Comparison of ENCODE assay signal across 21 cellular contexts in the genomic region with DNA sequence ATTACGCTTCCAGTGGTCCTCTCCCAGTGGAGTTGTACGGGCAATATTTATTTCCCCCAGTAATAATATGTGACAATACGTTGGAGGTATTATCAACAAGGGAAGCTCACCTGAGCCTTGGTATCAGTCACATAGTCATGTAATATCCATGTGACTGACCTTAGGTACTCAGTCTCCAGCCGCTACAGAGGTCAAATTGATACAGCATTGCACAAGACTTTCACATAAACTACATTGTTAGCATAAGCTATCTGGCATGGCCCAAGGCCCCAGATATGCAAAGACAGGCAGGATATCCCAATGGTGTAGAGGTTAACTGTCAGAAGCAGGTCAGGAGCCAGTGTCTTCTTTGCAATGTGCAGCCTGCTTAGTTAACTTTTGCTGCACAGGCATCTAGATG. TPM values are rescaled to one million over a fixed set of nuclear protein-coding genes. Genes with fewer than 3 reads are reported as not detected.
DNase-seq lines count a peak whose midpoint lies in the region; ATAC-seq, FAIRE-seq and TF ChIP-seq lines count a peak whose summit lies in the region.
"Had no signal": no experiment of that assay in that cellular context is flagged by ENCODE, and none has a peak within 500 bp of the region (broad histone marks: within the 10 kb centered on the region; RNA-seq: fewer than 3 reads in every experiment).

No MANE protein-coding gene starts in this region.

- H4K20me1 ChIP-seq in HepG2 (ENCODE audit: insufficient read depth, low read length): no peaks in the 10 kb centered on the region

- TF ChIP-seq CTCF in HepG2 (CRISPR knock-in tag; IDR thresholded peaks at IDR 0.05) (no peak), GM20000 (IDR thresholded peaks at IDR 0.05; ENCODE audit: extremely low read depth, missing control alignments) (no peak)

- no TSS peak for BruUV-seq in HepG2 (replicated peaks; lab: Mats Ljungman, UMichigan)

- in situ Hi-C loops in HepG2 (cut with HindIII; ENCODE audit: extremely low pct_ligation_motif_present, low pct_unique_long_range_greater_than_20kb): no loop called here

- FAIRE-seq in HepG2 (lab: Jason Lieb, UNC) (peak; percentile 34), small intestine (lab: Jason Lieb, UNC) (no peak)
- FAIRE-seq: G401.6, GM12878, GM19239, H54 had no signal

- CTCF ChIA-PET in HepG2 (lab: Yijun Ruan, JAX; ENCODE audit: low intra/inter-chr PET ratio, low total read pairs): no interaction called here

- DNase-seq in HuH-7.5 (ENCODE audit: low spot score): peak; percentile 29
- peak; percentile 71 for DNase-seq in HepG2 (ENCODE audit: low spot score)
- peak; percentile 42 for DNase-seq in small intestine
- DNase-seq in GM20000 (ENCODE audit: low spot score): no peak
- no peak for DNase-seq in anterior cingulate cortex (lab: John Stamatoyannopoulos, UW)
- DNase-seq: C1 segment of cervical spinal cord; CD4-positive, alpha-beta memory T cell; COR-L47; DMS153; DND-41; GOT3; HFFc6 had no signal

- H3K4me1 ChIP-seq in HepG2 (ENCODE audit: insufficient read depth, low read length) (peaks cover 13% of the 10 kb centered on the region), small intestine (ENCODE audit: control insufficient read depth in 2 of 2, insufficient read depth in 1 of 2, low read depth in 1 of 2, low read length in 1 of 2) (no peaks in the 10 kb centered on the region)
- H3K4me1 ChIP-seq: HAP-1 had no signal

- POLR2A ChIA-PET in HepG2 (lab: Yijun Ruan, JAX): no interaction called here

- no peak overlapping the region for H3K4me3 ChIP-seq in HepG2 (replicated peaks in 1 of 3; ENCODE audit: insufficient read depth in 1 of 3, low read depth in 2 of 3, low read length in 3 of 3)
- H3K4me3 ChIP-seq in small intestine (ENCODE audit: low read depth in 1 of 2, low read length in 2 of 2): no peak overlapping the region
- H3K4me3 ChIP-seq: GM12878, HAP-1 had no signal

- 0% methylated on average over 4 of the region's 4 CpGs for WGBS in HepG2 (ENCODE audit: low lambda C conversion rate)
- WGBS in small intestine, 3 donors: 34 to 45% (median 41%) methylated on average over 4 of the region's 4 CpGs

- intact Hi-C loops in HepG2 (cut with micrococcal nuclease; ENCODE audit: unreplicated experiment): no loop called here

- H3K27me3 ChIP-seq in HepG2 (ENCODE audit: control insufficient read depth in 1 of 2, insufficient read depth in 2 of 2, low read length in 2 of 2) (peaks cover 0 to 4% of the 10 kb centered on the region in 2 experiments; a peak in 1 of 5 replicates), small intestine (ENCODE audit: control insufficient read depth in 2 of 2, insufficient read depth in 2 of 2, low read length in 2 of 2) (no peaks in the 10 kb centered on the region)

- no peak overlapping the region for H2AFZ ChIP-seq in HepG2 (ENCODE audit: low read length)

- H3K9ac ChIP-seq in HepG2 (ENCODE audit: insufficient read depth, low read depth, low read length): no peak overlapping the region

- no peaks in the 10 kb centered on the region for H3K79me2 ChIP-seq in HepG2 (ENCODE audit: insufficient read depth, low read length)

- peak; percentile 97 for ATAC-seq in HepG2
- ATAC-seq in HG02973 (IDR thresholded peaks at IDR 0.05; ENCODE audit: unreplicated experiment): no peak
- ATAC-seq: GM12878 had no signal

- no peaks in the 10 kb centered on the region for H3K9me3 ChIP-seq in HepG2 (ENCODE audit: low read length)
- no peaks in the 10 kb centered on the region for H3K9me3 ChIP-seq in small intestine (ENCODE audit: control insufficient read depth, low read depth)
- H3K9me3 ChIP-seq: HAP-1 had no signal

- H3K4me2 ChIP-seq in HepG2 (ENCODE audit: low read depth, low read length): no peak overlapping the region

- H3K36me3 ChIP-seq in HepG2 (replicated peaks in 1 of 2; ENCODE audit: control insufficient read depth in 1 of 2, insufficient read depth in 2 of 2, low read length in 2 of 2): no peaks in the 10 kb centered on the region
- no peaks in the 10 kb centered on the region for H3K36me3 ChIP-seq in small intestine (ENCODE audit: control insufficient read depth in 2 of 2, insufficient read depth in 2 of 2, low read length in 2 of 2)
- H3K36me3 ChIP-seq: HAP-1 had no signal

- TF ChIP-seq EP300 in HepG2 (IDR thresholded peaks at IDR 0.05; ENCODE audit: low read depth in 2 of 2, low read length in 2 of 2) (peak in 1 of 2 experiments; percentile 55; a peak in 2 of 4 replicates), HepG2 (CRISPR knock-in tag; IDR thresholded peaks at IDR 0.05; ENCODE audit: borderline replicate concordance) (no peak)

- TF ChIP-seq RAD21 in HepG2 (CRISPR knock-in tag; IDR thresholded peaks at IDR 0.05): no peak

- no peak for TF ChIP-seq POLR2A in HepG2 (IDR thresholded peaks at IDR 0.05; ENCODE audit: insufficient read depth in 1 of 2, low read depth in 2 of 2, low read length in 2 of 2)

- H3K27ac ChIP-seq in HepG2 (ENCODE audit: extremely low read length, insufficient read depth, low read length) (no peak overlapping the region), small intestine (ENCODE audit: low read depth in 1 of 2, low read length in 1 of 2) (no peak overlapping the region)

TF ChIP-seq in HepG2, 621 proteins besides CTCF, POLR2A, EP300 and RAD21 (continues in another document):
- TF ChIP-seq SKI (IDR thresholded peaks at IDR 0.05; ENCODE audit: partially characterized antibody): peak; percentile 64
- TF ChIP-seq MXI1 (IDR thresholded peaks at IDR 0.05; ENCODE audit: borderline replicate concordance, low read depth, low read length): no peak
- no peak for TF ChIP-seq PHF8 (CRISPR knock-in tag; IDR thresholded peaks at IDR 0.05)
- TF ChIP-seq KLF12 (CRISPR knock-in tag; IDR thresholded peaks at IDR 0.05; ENCODE audit: borderline replicate concordance): no peak
- TF ChIP-seq NR2F2 (IDR thresholded peaks at IDR 0.05; ENCODE audit: borderline replicate concordance, low read depth): peak; percentile 86

RNA-seq across cellular contexts. Expression of a gene that starts 15.3 kb away (rescaled TPM):
- not detected in 2 replicates for total RNA-seq in HepG2 (2016; rRNA removed; fragmentation: Illumina TruSeq; extraction: Trizol)
- not detected in 2 replicates for total RNA-seq in HepG2 (2016; cell fraction: cytosol; rRNA removed; fragmentation: Illumina TruSeq; extraction: Trizol; ENCODE audit: low read depth)
- not detected in 2 replicates for total RNA-seq in HepG2 (2016; cell fraction: insoluble cytoplasmic fraction; rRNA removed; fragmentation: Illumina TruSeq; extraction: Trizol)
- not detected in 2 replicates for total RNA-seq in HepG2 (2016; cell fraction: membrane; rRNA removed; fragmentation: Illumina TruSeq; extraction: Trizol)
- not detected in 2 replicates for total RNA-seq in HepG2 (2016; cell fraction: nucleus; rRNA removed; fragmentation: Illumina TruSeq; extraction: Trizol)
- polyA plus RNA-seq in HepG2 (2011; rRNA removed) (not detected in 2 replicates), small intestine (under 1 TPM in 1 of 3 donors, not detected in 2; 0.43 TPM)
- not detected in 2 replicates for polyA plus RNA-seq in HepG2 (2011; cell fraction: cytosol; rRNA removed)
- not detected in 2 replicates for polyA plus RNA-seq in HepG2 (2011; cell fraction: nucleus; rRNA removed)
- polyA plus RNA-seq in HepG2 (2012): not detected in 2 replicates
- polyA plus RNA-seq in HepG2 (2016; cell fraction: cytosol; fragmentation: Illumina TruSeq; extraction: Trizol; ENCODE audit: low read depth): not detected in 2 replicates
- polyA plus RNA-seq in HepG2 (2016; cell fraction: insoluble cytoplasmic fraction; fragmentation: Illumina TruSeq; extraction: Trizol; ENCODE audit: low read depth): not detected in 2 replicates
- polyA plus RNA-seq in HepG2 (2016; cell fraction: membrane; fragmentation: Illumina TruSeq; extraction: Trizol; ENCODE audit: low read depth): not detected in 2 replicates
- polyA plus RNA-seq in HepG2 (2016; cell fraction: nucleus; fragmentation: Illumina TruSeq; extraction: Trizol; ENCODE audit: insufficient read depth, low read depth): not detected in 2 replicates
- 0.16 TPM in 1 of 2 replicates, not detected in the other for polyA minus RNA-seq in HepG2 (2011; rRNA and poly(A)+ RNA removed; ENCODE audit: low replicate concordance)
- not detected in 2 replicates for polyA minus RNA-seq in HepG2 (2011; cell fraction: cytosol; rRNA and poly(A)+ RNA removed)
- polyA minus RNA-seq in HepG2 (2011; cell fraction: nucleus; rRNA and poly(A)+ RNA removed): not detected in 2 replicates
- total RNA-seq: A172, A673, HFFc6 had no signal
- polyA plus RNA-seq: BJ; CD4-positive, alpha-beta memory T cell had no signal

RNA-seq across cellular contexts. Expression of a gene that starts 58.3 kb away (rescaled TPM):
- total RNA-seq in HepG2 (2016; rRNA removed; fragmentation: Illumina TruSeq; extraction: Trizol): 0.13 TPM in 1 of 2 replicates, not detected in the other
- total RNA-seq in HepG2 (2016; cell fraction: cytosol; rRNA removed; fragmentation: Illumina TruSeq; extraction: Trizol; ENCODE audit: low read depth): not detected in 2 replicates
- 0.17 TPM in 1 of 2 replicates, not detected in the other for total RNA-seq in HepG2 (2016; cell fraction: insoluble cytoplasmic fraction; rRNA removed; fragmentation: Illumina TruSeq; extraction: Trizol)
- total RNA-seq in HepG2 (2016; cell fraction: membrane; rRNA removed; fragmentation: Illumina TruSeq; extraction: Trizol): not detected in 2 replicates
- not detected in 2 replicates for total RNA-seq in HepG2 (2016; cell fraction: nucleus; rRNA removed; fragmentation: Illumina TruSeq; extraction: Trizol)
- 0.09 and 0.17 TPM in 2 replicates for polyA plus RNA-seq in HepG2 (2011; rRNA removed)
- polyA plus RNA-seq in HepG2 (2011; cell fraction: cytosol; rRNA removed): 0.13 TPM in 2 replicates
- 0.12 and 0.35 TPM in 2 replicates for polyA plus RNA-seq in HepG2 (2011; cell fraction: nucleus; rRNA removed)
- polyA plus RNA-seq in HepG2 (2012): not detected in 2 replicates
- polyA plus RNA-seq in HepG2 (2016; cell fraction: cytosol; fragmentation: Illumina TruSeq; extraction: Trizol; ENCODE audit: low read depth): not detected in 2 replicates
- polyA plus RNA-seq in HepG2 (2016; cell fraction: insoluble cytoplasmic fraction; fragmentation: Illumina TruSeq; extraction: Trizol; ENCODE audit: low read depth): not detected in 2 replicates
- polyA plus RNA-seq in HepG2 (2016; cell fraction: membrane; fragmentation: Illumina TruSeq; extraction: Trizol; ENCODE audit: low read depth): not detected in 2 replicates
- polyA plus RNA-seq in HepG2 (2016; cell fraction: nucleus; fragmentation: Illumina TruSeq; extraction: Trizol; ENCODE audit: insufficient read depth, low read depth): 0.41 TPM in 1 of 2 replicates, not detected in the other
- not detected in 2 replicates for polyA minus RNA-seq in HepG2 (2011; rRNA and poly(A)+ RNA removed; ENCODE audit: low replicate concordance)
- polyA minus RNA-seq in HepG2 (2011; cell fraction: cytosol; rRNA and poly(A)+ RNA removed): not detected in 2 replicates
- not detected in 2 replicates for polyA minus RNA-seq in HepG2 (2011; cell fraction: nucleus; rRNA and poly(A)+ RNA removed)
- 1 to 10 TPM in 2 of 3 donors, under 1 TPM in 1; 0.45 to 1.6 (median 1.4) TPM for polyA plus RNA-seq in small intestine
- total RNA-seq: A673, HFFc6 had no signal
- polyA plus RNA-seq: CD4-positive, alpha-beta memory T cell had no signal

Comparison
In these comparisons a context has a peak if more than half of its experiments do, and no peak if none do; other contexts are left out.
1. DNase-seq: peak in HuH-7.5 (single experiment), HepG2 (single experiment) and small intestine (single experiment); none in GM20000 (single experiment) and anterior cingulate cortex (0 of 58).